In genomic region chr10:5292196-5292735, GRCh38 we compare ENCODE assay signal across 9 cellular contexts.
A peak's percentile ranks its signal among the peaks of the same experiment; 100 is the strongest.
DNase-seq lines count a peak whose midpoint lies in the region; ATAC-seq and TF ChIP-seq lines count a peak whose summit lies in the region.
"Had no signal": no experiment of that assay in that cellular context is flagged by ENCODE, and none has a peak within 500 bp of the region (broad histone marks: within the 10 kb centered on the region; RNA-seq: fewer than 3 reads in every experiment).

No MANE protein-coding gene starts in this region.

- peak overlapping the region; percentile 70 to 89 (median 86) for H3K27ac ChIP-seq in upper lobe of left lung
- H3K27ac ChIP-seq: C4-2B had no signal

- H3K9me3 Mint-ChIP-seq in activated CD4-positive, alpha-beta memory T cell treated with anti-CD3 and anti-CD28 coated beads, Interleukin-2, amount 10 ng/mL, durations not matched to agents 7 days and 5 days, result peaks cover 18% of the 10 kb centered on the region

- no peaks in the 10 kb centered on the region for H3K9me3 ChIP-seq in upper lobe of left lung

- no peak overlapping the region for H3K4me3 ChIP-seq in upper lobe of left lung

- no peaks in the 10 kb centered on the region for H3K27me3 Mint-ChIP-seq in activated CD4-positive, alpha-beta memory T cell treated with anti-CD3 and anti-CD28 coated beads, Interleukin-2, amount 10 ng/mL, durations not matched to agents 7 days and 5 days

- CTCF ChIA-PET in activated CD4-positive, alpha-beta memory T cell treated with anti-CD3 and anti-CD28 coated beads, Interleukin-2, amount 10 ng/mL, durations not matched to agents 7 days and 5 days (lab: Charles Lee), result interaction anchor here (1.1 to 3.0 kb wide), 5 partner anchors 9 to 477 kb away, joined by 3 to 27 read pairs (median 4); no protein-coding TSS in a partner anchor

- intact Hi-C loops in Right ventricle myocardium superior (cut with DNase I) (no loop called here), cardiac septum (cut with DNase I) (no loop called here), left ventricle myocardium superior (cut with micrococcal nuclease) (no loop called here)

- TF ChIP-seq EP300 in upper lobe of left lung (IDR thresholded peaks at IDR 0.05), result no peak

- no peak for TF ChIP-seq CTCF in upper lobe of left lung (IDR thresholded peaks at IDR 0.05)

- POLR2A ChIA-PET in activated CD4-positive, alpha-beta memory T cell treated with anti-CD3 and anti-CD28 coated beads, Interleukin-2, amount 10 ng/mL, durations not matched to agents 7 days and 5 days (lab: Charles Lee), result interaction anchor here (0.8 to 2.8 kb wide), 9 partner anchors 9 to 1508 kb away, joined by 3 to 26 read pairs (median 4); partner anchors contain the start of gene KLF6

- peak overlapping the region; percentile 94 for H3K4me3 Mint-ChIP-seq in activated CD4-positive, alpha-beta memory T cell treated with anti-CD3 and anti-CD28 coated beads, Interleukin-2, amount 10 ng/mL, durations not matched to agents 7 days and 5 days

- peaks cover 71% of the 10 kb centered on the region for H3K4me1 Mint-ChIP-seq in activated CD4-positive, alpha-beta memory T cell treated with anti-CD3 and anti-CD28 coated beads, Interleukin-2, amount 10 ng/mL, durations not matched to agents 7 days and 5 days

- H3K36me3 ChIP-seq in upper lobe of left lung, result no peaks in the 10 kb centered on the region

- ATAC-seq in Right ventricle myocardium superior (ENCODE audit: poor library complexity) (peak; percentile 12), left ventricle myocardium superior (peak; percentile 22), upper lobe of left lung (ENCODE audit: low FRiP score in 2 of 2) (peak in 1 of 2 donors; percentile 46)

- DNase-seq in Right ventricle myocardium superior (no peak), cardiac septum (ENCODE audit: low spot score) (no peak), left ventricle myocardium superior (no peak), upper lobe of left lung (peak in 1 of 2 donors; percentile 22), NCI-H69 (lab: John Stamatoyannopoulos, UW) (no peak), activated gamma-delta T cell (lab: John Stamatoyannopoulos, UW) (no peak), NCI-H1694 treated with DMSO at 0.1 percent for 48 hours (lab: John Stamatoyannopoulos, UW) (no peak)
- peak; percentile 69 for DNase-seq in activated CD4-positive, alpha-beta memory T cell treated with anti-CD3 and anti-CD28 coated beads, Interleukin-2, amount 10 ng/mL, durations not matched to agents 7 days and 5 days

- peak overlapping the region; percentile 98 for H3K27ac Mint-ChIP-seq in activated CD4-positive, alpha-beta memory T cell treated with anti-CD3 and anti-CD28 coated beads, Interleukin-2, amount 10 ng/mL, durations not matched to agents 7 days and 5 days

- H3K27me3 ChIP-seq in upper lobe of left lung, result no peaks in the 10 kb centered on the region

- 52 to 67% methylated on average over 7 of the region's 7 CpGs for WGBS in upper lobe of left lung, 2 donors

- peaks cover 65% of the 10 kb centered on the region for H3K36me3 Mint-ChIP-seq in activated CD4-positive, alpha-beta memory T cell treated with anti-CD3 and anti-CD28 coated beads, Interleukin-2, amount 10 ng/mL, durations not matched to agents 7 days and 5 days (ENCODE audit: low read depth)

- no peak for TF ChIP-seq POLR2A in upper lobe of left lung (IDR thresholded peaks at IDR 0.05)

- H3K4me1 ChIP-seq in upper lobe of left lung, result peaks cover 27 to 42% (median 31%) of the 10 kb centered on the region in 4 donors
